ENCODE assay signal across 1 cellular context in genomic region chr18:22695674-22696073, GRCh38.
TF ChIP-seq lines count a peak whose summit lies in the region.

No MANE protein-coding gene starts in this region.

TF ChIP-seq in HCT116, 20 proteins besides CTCF, POLR2A, EP300 and RAD21 (continued from another document):
- TF ChIP-seq REST (IDR thresholded peaks at IDR 0.05; ENCODE audit: low read depth) (no peak), ZBTB33 (IDR thresholded peaks at IDR 0.05; ENCODE audit: extremely low read depth, insufficient replicate concordance, low read length) (no peak), ATF3 (IDR thresholded peaks at IDR 0.05) (no peak), SIN3A (IDR thresholded peaks at IDR 0.05; ENCODE audit: low read depth) (no peak)
TF ChIP-seq in HCT116: peak in this region for 0.
